6 cellular contexts compared by ENCODE assay signal in genomic region chr11:574632-575323, GRCh38. TPM values are rescaled to one million over a fixed set of nuclear protein-coding genes. Genes with fewer than 3 reads are reported as not detected.
DNase-seq lines count a peak whose midpoint lies in the region; ATAC-seq and FAIRE-seq lines count a peak whose summit lies in the region.

No MANE protein-coding gene starts in this region.

- H3K9me3 ChIP-seq in adipocyte (ENCODE audit: control insufficient read depth, low read length), result no peaks in the 10 kb centered on the region

- H3K27me3 Mint-ChIP-seq in naive B cell, result peaks cover 0 to 15% (median 15%) of the 10 kb centered on the region in 3 donors

- peak overlapping the region; percentile 83 for H3K4me3 ChIP-seq in adipocyte (ENCODE audit: low read length)

- H3K36me3 ChIP-seq in adipocyte (ENCODE audit: control insufficient read depth, insufficient read depth, low read length, severe bottlenecking), result no peaks in the 10 kb centered on the region

- peaks cover 30% of the 10 kb centered on the region for H3K4me1 ChIP-seq in adipocyte (ENCODE audit: control insufficient read depth, insufficient read depth, low read length)

- DNase-seq in GM19239 (ENCODE audit: insufficient read length, low spot score) (no peak), adipocyte (ENCODE audit: low read depth) (peak; percentile 42), naive B cell (no peak), HuH-7.5 (ENCODE audit: low spot score) (no peak), SHP77 treated with DMSO at 0.1 percent for 48 hours (lab: John Stamatoyannopoulos, UW) (no peak)

- ATAC-seq in naive B cell (ENCODE audit: low read depth in 2 of 2) (no peak), GM19035 (IDR thresholded peaks at IDR 0.05; ENCODE audit: unreplicated experiment) (no peak)

- peak overlapping the region; percentile 75 to 96 (median 86) for H3K4me3 Mint-ChIP-seq in naive B cell

- H3K27me3 ChIP-seq in adipocyte (replicated peaks; ENCODE audit: control insufficient read depth, insufficient read depth, low read length), result no peaks in the 10 kb centered on the region

- peak overlapping the region in 5 of 6 donors; percentile 2 to 93 (median 38) for H3K27ac Mint-ChIP-seq in naive B cell

- peak; percentile 67 for FAIRE-seq in GM19239 (lab: Jason Lieb, UNC)

- H3K9ac ChIP-seq in adipocyte (ENCODE audit: low read length), result peak overlapping the region; percentile 71

- H3K36me3 Mint-ChIP-seq in naive B cell, result no peaks in the 10 kb centered on the region

- H3K4me1 Mint-ChIP-seq in naive B cell, result peaks cover 12 to 35% (median 33%) of the 10 kb centered on the region in 3 donors

- H3K9me3 Mint-ChIP-seq in naive B cell, result no peaks in the 10 kb centered on the region

RNA-seq across cellular contexts. Expression of gene PHRF1, which starts 1.5 kb away (rescaled TPM):
- polyA plus RNA-seq in naive B cell (ENCODE audit: low read depth in 6 of 6), result 10 to 100 TPM in 1 of 6 donors, 1 to 10 TPM in 5; 2.3 to 16.4 (median 5.2) TPM

RNA-seq across cellular contexts. Expression of gene RASSF7, which starts 14.0 kb away (rescaled TPM):
- polyA plus RNA-seq in naive B cell (ENCODE audit: low read depth in 6 of 6), result 10 to 100 TPM; 17.3 to 31.5 (median 23.5) TPM

RNA-seq across cellular contexts. Expression of gene LMNTD2, which starts 14.2 kb away (rescaled TPM):
- 1 to 10 TPM; 2.1 to 4.8 (median 2.9) TPM for polyA plus RNA-seq in naive B cell (ENCODE audit: low read depth in 6 of 6)

RNA-seq across cellular contexts. Expression of gene LRRC56, which starts 37.5 kb away (rescaled TPM):
- 1 to 10 TPM in 2 of 6 donors, under 1 TPM in 3, not detected in 1; 0.66 to 1.6 (median 0.92) TPM for polyA plus RNA-seq in naive B cell (ENCODE audit: low read depth in 6 of 6)

RNA-seq across cellular contexts. Expression of gene HRAS, which starts 39.4 kb away (rescaled TPM):
- 10 to 100 TPM; 11.2 to 25.1 (median 13.8) TPM for polyA plus RNA-seq in naive B cell (ENCODE audit: low read depth in 6 of 6)
